ENCODE assay signal across 11 cellular contexts in the genomic region with DNA sequence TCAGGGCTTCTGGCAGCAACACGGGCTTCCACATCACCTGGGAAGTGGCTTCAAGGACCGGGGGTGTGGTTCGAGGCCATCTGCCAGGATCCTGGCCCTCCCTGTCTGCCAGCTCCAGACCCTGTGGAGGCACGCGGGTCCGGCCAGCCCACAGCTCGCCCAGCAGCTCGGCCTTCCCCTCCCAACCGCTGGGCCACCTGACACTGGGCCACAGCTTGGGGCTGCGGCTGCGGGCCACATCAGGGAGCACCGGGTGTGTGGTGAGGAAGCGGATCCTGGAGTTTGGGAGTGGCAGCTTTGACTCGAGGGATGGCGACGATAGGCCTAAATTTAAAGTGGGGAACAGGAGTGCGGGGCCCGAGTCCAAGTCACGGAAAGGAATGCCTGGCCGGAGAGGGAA. TPM values are rescaled to one million over a fixed set of nuclear protein-coding genes. Genes with fewer than 3 reads are reported as not detected.
DNase-seq lines count a peak whose midpoint lies in the region; ATAC-seq and TF ChIP-seq lines count a peak whose summit lies in the region.
"Had no signal": no experiment of that assay in that cellular context is flagged by ENCODE, and none has a peak within 500 bp of the region (broad histone marks: within the 10 kb centered on the region; RNA-seq: fewer than 3 reads in every experiment).

No MANE protein-coding gene starts in this region.

- H3K27ac ChIP-seq in breast epithelium = peak overlapping the region; percentile 70 to 89
- H3K27ac ChIP-seq in duodenal mucosa (ENCODE audit: low read depth, low read length) = no peak overlapping the region
- peak overlapping the region in 1 of 2 donors; percentile 48 for H3K27ac ChIP-seq in mucosa of rectum (ENCODE audit: low read depth in 2 of 2, low read length in 2 of 2)
- H3K27ac ChIP-seq in urinary bladder (ENCODE audit: low read depth) = no peak overlapping the region

- H3K9me3 ChIP-seq in breast epithelium = no peaks in the 10 kb centered on the region
- no peaks in the 10 kb centered on the region for H3K9me3 ChIP-seq in duodenal mucosa (ENCODE audit: control insufficient read depth in 1 of 2, low read length in 2 of 2)
- no peaks in the 10 kb centered on the region for H3K9me3 ChIP-seq in mucosa of rectum (ENCODE audit: control insufficient read depth in 2 of 2, low read length in 2 of 2)
- H3K9me3 ChIP-seq: Caco-2, mucosa of descending colon had no signal

- H3K36me3 ChIP-seq in breast epithelium = no peaks in the 10 kb centered on the region
- no peaks in the 10 kb centered on the region for H3K36me3 ChIP-seq in duodenal mucosa (ENCODE audit: control insufficient read depth in 1 of 2, insufficient read depth in 2 of 2, low read length in 2 of 2)
- H3K36me3 ChIP-seq in mucosa of rectum (ENCODE audit: control insufficient read depth in 2 of 2, insufficient read depth in 2 of 2, low read length in 2 of 2) = no peaks in the 10 kb centered on the region
- H3K36me3 ChIP-seq in urinary bladder (ENCODE audit: insufficient read depth) = no peaks in the 10 kb centered on the region

- no peak for ATAC-seq in HG03175 (IDR thresholded peaks at IDR 0.05; ENCODE audit: unreplicated experiment)

- H3K4me1 Mint-ChIP-seq in MCF 10A (ENCODE audit: insufficient read depth, unreplicated experiment) = no peaks in the 10 kb centered on the region

- H3K4me1 ChIP-seq in breast epithelium (peaks cover 0 to 5% of the 10 kb centered on the region in 2 donors), duodenal mucosa (ENCODE audit: control insufficient read depth in 1 of 2, insufficient read depth in 2 of 2, low read length in 2 of 2) (peaks cover 19 to 35% of the 10 kb centered on the region in 2 donors), mucosa of rectum (ENCODE audit: control insufficient read depth in 2 of 2, insufficient read depth in 2 of 2, low read length in 2 of 2) (peaks cover 8 to 15% of the 10 kb centered on the region in 2 donors), urinary bladder (ENCODE audit: insufficient read depth) (no peaks in the 10 kb centered on the region)
- H3K4me1 ChIP-seq: Caco-2 had no signal

- no TSS peak for BruUV-seq in MCF 10A (replicated peaks; lab: Mats Ljungman, UMichigan)

- H3K9ac ChIP-seq in duodenal mucosa (ENCODE audit: low read depth in 1 of 2, low read length in 2 of 2) (peak overlapping the region; percentile 1 to 57), mucosa of rectum (ENCODE audit: low read depth in 1 of 2, low read length in 2 of 2) (peak overlapping the region in 1 of 2 donors; percentile 62)

- POLR2A ChIA-PET in MCF 10A (lab: Yijun Ruan, JAX) = interaction anchor here (0.7 kb wide), 1 partner anchor 11 kb away, joined by 3 read pairs; no protein-coding TSS in a partner anchor

- no peaks in the 10 kb centered on the region for H3K27me3 ChIP-seq in breast epithelium
- no peaks in the 10 kb centered on the region for H3K27me3 ChIP-seq in duodenal mucosa (ENCODE audit: control insufficient read depth in 1 of 2, insufficient read depth in 2 of 2, low read length in 2 of 2)
- no peaks in the 10 kb centered on the region for H3K27me3 ChIP-seq in mucosa of rectum (ENCODE audit: control insufficient read depth in 2 of 2, insufficient read depth in 2 of 2, low read length in 2 of 2)

- peak overlapping the region; percentile 54 to 75 (median 62) for H3K4me3 ChIP-seq in breast epithelium
- peak overlapping the region; percentile 70 to 75 for H3K4me3 ChIP-seq in duodenal mucosa (ENCODE audit: low read depth in 1 of 2, low read length in 2 of 2)
- peak overlapping the region; percentile 60 to 68 for H3K4me3 ChIP-seq in mucosa of rectum (ENCODE audit: low read length in 2 of 2)
- H3K4me3 ChIP-seq in urinary bladder (ENCODE audit: low read depth, low read length) = peak overlapping the region; percentile 45
- H3K4me3 ChIP-seq: mucosa of descending colon had no signal

- 39% methylated on average over 20 of the region's 20 CpGs for WGBS in urinary bladder

- intact Hi-C loops in breast epithelium (cut with DNase I; ENCODE audit: low total_unique reads) (no loop called here), MCF 10A (cut with micrococcal nuclease) (no loop called here)

- no peak overlapping the region for H3K27ac Mint-ChIP-seq in MCF 10A (ENCODE audit: low read depth, unreplicated experiment)
- H3K27ac Mint-ChIP-seq: brain had no signal

- CTCF ChIA-PET in MCF 10A (lab: Yijun Ruan, JAX) = interaction anchor here (0.7 to 0.9 kb wide), 2 partner anchors 22 to 29 kb away, joined by 3 to 4 read pairs; no protein-coding TSS in a partner anchor

- TF ChIP-seq POLR2A in breast epithelium (IDR thresholded peaks at IDR 0.05) = no peak

- TF ChIP-seq CTCF in breast epithelium (IDR thresholded peaks at IDR 0.05) = no peak
- no peak for TF ChIP-seq CTCF in MCF 10A (IDR thresholded peaks at IDR 0.05; ENCODE audit: unreplicated experiment)

- H3K27me3 Mint-ChIP-seq in MCF 10A (ENCODE audit: insufficient read depth, unreplicated experiment) = no peaks in the 10 kb centered on the region

- no peaks in the 10 kb centered on the region for H3K9me3 Mint-ChIP-seq in MCF 10A (ENCODE audit: unreplicated experiment)
- H3K9me3 Mint-ChIP-seq: brain had no signal

- DNase-seq in breast epithelium (ENCODE audit: low spot score in 2 of 2) (no peak), MCF 10A (ENCODE audit: unreplicated experiment) (no peak), COLO829 (ENCODE audit: low spot score) (no peak), glomerular visceral epithelial cell (ENCODE audit: extremely low spot score) (no peak)
- DNase-seq: Caco-2 had no signal

- no peak overlapping the region for H3K4me3 Mint-ChIP-seq in MCF 10A (ENCODE audit: unreplicated experiment)
- H3K4me3 Mint-ChIP-seq: brain had no signal

- no peaks in the 10 kb centered on the region for H3K36me3 Mint-ChIP-seq in MCF 10A (ENCODE audit: insufficient read depth, unreplicated experiment)
- H3K36me3 Mint-ChIP-seq: brain had no signal

RNA-seq across cellular contexts. Expression of gene C2orf81, which starts 6.9 kb away (rescaled TPM):
- total RNA-seq in breast epithelium (1 to 10 TPM in 2 of 3 donors, under 1 TPM in 1; 0.64 to 1.6 (median 1.3) TPM), MCF 10A (2022) (4.3 and 5.6 TPM in 2 replicates), urinary bladder (0.74 TPM)
- polyA plus RNA-seq in urinary bladder = 4.9 TPM

RNA-seq across cellular contexts. Expression of gene WDR54, which starts 7.1 kb away (rescaled TPM):
- total RNA-seq in breast epithelium = 10 to 100 TPM in 1 of 3 donors, 1 to 10 TPM in 2; 6.7 to 13.1 (median 9.4) TPM
- total RNA-seq in MCF 10A (2022) = 16.4 and 19.9 TPM in 2 replicates
- 7.8 TPM for total RNA-seq in urinary bladder
- polyA plus RNA-seq in urinary bladder = 21.5 TPM

RNA-seq across cellular contexts. Expression of gene RTKN, which starts 27.3 kb away (rescaled TPM):
- total RNA-seq in breast epithelium (10 to 100 TPM in 2 of 3 donors, 1 to 10 TPM in 1; 9.3 to 49.9 (median 36.7) TPM), MCF 10A (2022) (49.1 and 63.0 TPM in 2 replicates), urinary bladder (18.0 TPM)
- polyA plus RNA-seq in urinary bladder = 14.2 TPM

RNA-seq across cellular contexts. Expression of gene DCTN1, which starts 34.4 kb away (rescaled TPM):
- total RNA-seq in breast epithelium (100 to 1,000 TPM in 2 of 3 donors, 10 to 100 TPM in 1; 92.2 to 125 (median 103) TPM), MCF 10A (2022) (113 and 117 TPM in 2 replicates), urinary bladder (62.1 TPM)
- polyA plus RNA-seq in urinary bladder = 118 TPM

RNA-seq across cellular contexts. Expression of gene INO80B, which starts 40.4 kb away (rescaled TPM):
- total RNA-seq in breast epithelium = 10 to 100 TPM; 12.6 to 26.2 (median 24.4) TPM
- 34.6 and 36.0 TPM in 2 replicates for total RNA-seq in MCF 10A (2022)
- total RNA-seq in urinary bladder = 13.5 TPM
- 35.2 TPM for polyA plus RNA-seq in urinary bladder

Comparison
In these comparisons a context has a peak if more than half of its experiments do, and no peak if none do; other contexts are left out.
1. H3K27ac ChIP-seq: peak in breast epithelium (2 of 2); none in duodenal mucosa (single experiment) and urinary bladder (single experiment).
2. Peak in every context shown above with its lines, with median percentiles within 50 percentile points of each other: H3K4me3 ChIP-seq.